9 cellular contexts compared by ENCODE assay signal in genomic region chr9:34380034-34380510, GRCh38. TPM values are rescaled to one million over a fixed set of nuclear protein-coding genes. Genes with fewer than 3 reads are reported as not detected.
A peak's percentile ranks its signal among the peaks of the same experiment; 100 is the strongest.
DNase-seq lines count a peak whose midpoint lies in the region; ATAC-seq, FAIRE-seq and TF ChIP-seq lines count a peak whose summit lies in the region.
"Had no signal": no experiment of that assay in that cellular context is flagged by ENCODE, and none has a peak within 500 bp of the region (broad histone marks: within the 10 kb centered on the region; RNA-seq: fewer than 3 reads in every experiment).

No MANE protein-coding gene starts in this region.

- H3F3A ChIP-seq in GM23338 (replicated peaks; ENCODE audit: low read depth) = no peaks in the 10 kb centered on the region; the same call in 1 of the 2 replicates

- H3K79me2 ChIP-seq in GM23338 (replicated peaks; ENCODE audit: insufficient read depth) = no peaks in the 10 kb centered on the region

- no peak for TF ChIP-seq CTCF in GM23338 (conservative IDR thresholded peaks at IDR 0.05; ENCODE audit: low read depth in 2 of 2)
- TF ChIP-seq CTCF in heart right ventricle (IDR thresholded peaks at IDR 0.05) = no peak
- no peak for TF ChIP-seq CTCF in sigmoid colon (IDR thresholded peaks at IDR 0.05)
- TF ChIP-seq CTCF in D721Med (IDR thresholded peaks at IDR 0.05; ENCODE audit: insufficient read depth, missing control alignments) = no peak

- peak overlapping the region; percentile 89 for H3K4me3 Mint-ChIP-seq in GM23338
- H3K4me3 Mint-ChIP-seq in activated CD4-positive, alpha-beta memory T cell treated with anti-CD3 and anti-CD28 coated beads for 36 hours = peak overlapping the region; percentile 46

- CTCF ChIA-PET in activated CD4-positive, alpha-beta memory T cell treated with anti-CD3 and anti-CD28 coated beads for 36 hours (lab: Charles Lee) = interaction anchor here (1.1 to 7.8 kb wide), 8 partner anchors 47 to 566 kb away, joined by 3 to 68 read pairs (median 4); partner anchors contain the start of genes DNAI1, FAM219A and SIGMAR1

- DNase-seq in GM23338 (ENCODE audit: low spot score) (peak; percentile 51), heart right ventricle (no peak), sigmoid colon (no peak), D721Med (ENCODE audit: insufficient read length, low spot score) (no peak), NCI-H187 (lab: John Stamatoyannopoulos, UW) (no peak), DMS 273 treated with DMSO at 0.1 percent for 48 hours (lab: John Stamatoyannopoulos, UW) (no peak)
- DNase-seq in activated CD4-positive, alpha-beta memory T cell treated with anti-CD3 and anti-CD28 coated beads for 36 hours = peak; percentile 17

- H3K27ac ChIP-seq in GM23338 (ENCODE audit: low read depth) = no peak overlapping the region
- peak overlapping the region in 9 of 10 donors; percentile 13 to 90 (median 82) for H3K27ac ChIP-seq in heart right ventricle
- H3K27ac ChIP-seq in sigmoid colon = peak overlapping the region; percentile 65 to 92 (median 82)
- H3K27ac ChIP-seq: epithelial cell of prostate had no signal

- H2AFZ ChIP-seq in GM23338 = peak overlapping the region; percentile 100

- H3K9me2 ChIP-seq in GM23338 (ENCODE audit: insufficient read depth) = no peaks in the 10 kb centered on the region

- no peak overlapping the region for H3K27ac Mint-ChIP-seq in GM23338
- H3K27ac Mint-ChIP-seq in activated CD4-positive, alpha-beta memory T cell treated with anti-CD3 and anti-CD28 coated beads for 36 hours = no peak overlapping the region

- TF ChIP-seq POLR2A in sigmoid colon (IDR thresholded peaks at IDR 0.05) = no peak

- H3K27me3 Mint-ChIP-seq in GM23338 (ENCODE audit: insufficient read depth, low read depth, poor library complexity) = peaks cover 41% of the 10 kb centered on the region
- H3K27me3 Mint-ChIP-seq in activated CD4-positive, alpha-beta memory T cell treated with anti-CD3 and anti-CD28 coated beads for 36 hours = no peaks in the 10 kb centered on the region

- ATAC-seq in GM23338 (peak; percentile 0; the same call in 2 of the 3 replicates), heart right ventricle (no peak), HG02973 (IDR thresholded peaks at IDR 0.05; ENCODE audit: unreplicated experiment) (no peak)

- FAIRE-seq in D721Med (lab: Jason Lieb, UNC) = no peak

- no peaks in the 10 kb centered on the region for H4K20me1 ChIP-seq in GM23338 (replicated peaks; ENCODE audit: insufficient read depth)

- H3K9me3 ChIP-seq in heart right ventricle (no peaks in the 10 kb centered on the region), sigmoid colon (no peaks in the 10 kb centered on the region)

- H3K4me3 ChIP-seq in GM23338 (peak overlapping the region; percentile 67), heart right ventricle (peak overlapping the region in 9 of 10 donors; percentile 25 to 86 (median 66)), sigmoid colon (peak overlapping the region in 3 of 4 donors; percentile 25 to 56 (median 53))

- H3K36me3 ChIP-seq in GM23338 (ENCODE audit: insufficient read depth) = no peaks in the 10 kb centered on the region
- H3K36me3 ChIP-seq in heart right ventricle = no peaks in the 10 kb centered on the region
- no peaks in the 10 kb centered on the region for H3K36me3 ChIP-seq in sigmoid colon

- intact Hi-C loops in activated CD4-positive, alpha-beta memory T cell treated with anti-CD3 and anti-CD28 coated beads for 36 hours (cut with micrococcal nuclease) = loop anchor here (1.0 kb wide), 1 partner anchor 331 kb away; no protein-coding TSS in a partner anchor
- intact Hi-C loops in heart right ventricle (cut with DNase I) (loop anchor here in 2 of 10 donors (10.0 kb wide), 2 partner anchors 55 to 125 kb away; no protein-coding TSS in a partner anchor), sigmoid colon (cut with DNase I) (loop anchor here (2.0 kb wide), 2 partner anchors 201 to 253 kb away; partner anchors contain the start of genes DCAF12 and UBAP1)

- 51 to 53% methylated on average over 24 of the region's 24 CpGs for WGBS in heart right ventricle, 2 donors
- 32 to 61% methylated on average over 24 of the region's 24 CpGs for WGBS in sigmoid colon, 2 donors

- H3K4me1 Mint-ChIP-seq in GM23338 = peaks cover 20% of the 10 kb centered on the region
- H3K4me1 Mint-ChIP-seq in activated CD4-positive, alpha-beta memory T cell treated with anti-CD3 and anti-CD28 coated beads for 36 hours (ENCODE audit: low read depth) = peaks cover 30% of the 10 kb centered on the region

- no peaks in the 10 kb centered on the region; the same call in 2 of the 3 replicates for H3K9me3 Mint-ChIP-seq in GM23338
- H3K9me3 Mint-ChIP-seq in activated CD4-positive, alpha-beta memory T cell treated with anti-CD3 and anti-CD28 coated beads for 36 hours = no peaks in the 10 kb centered on the region

- no peak for TF ChIP-seq EP300 in sigmoid colon (IDR thresholded peaks at IDR 0.05)

- peak overlapping the region; percentile 97 for H3K4me2 ChIP-seq in GM23338

- no peaks in the 10 kb centered on the region for H3K36me3 Mint-ChIP-seq in GM23338 (ENCODE audit: low read depth)
- H3K36me3 Mint-ChIP-seq in activated CD4-positive, alpha-beta memory T cell treated with anti-CD3 and anti-CD28 coated beads for 36 hours = no peaks in the 10 kb centered on the region

- H3K27me3 ChIP-seq in GM23338 (ENCODE audit: insufficient read depth) (peaks cover 51% of the 10 kb centered on the region), heart right ventricle (peaks cover 0 to 9% (median 0%) of the 10 kb centered on the region in 7 donors), sigmoid colon (no peaks in the 10 kb centered on the region)

- POLR2A ChIA-PET in activated CD4-positive, alpha-beta memory T cell treated with anti-CD3 and anti-CD28 coated beads for 36 hours (lab: Charles Lee) = interaction anchor here (0.7 kb wide), 1 partner anchor 75 kb away, joined by 5 read pairs; no protein-coding TSS in a partner anchor

- peaks cover 20% of the 10 kb centered on the region for H3K4me1 ChIP-seq in GM23338 (ENCODE audit: insufficient read depth)
- peaks cover 6 to 51% (median 39%) of the 10 kb centered on the region in 9 donors for H3K4me1 ChIP-seq in heart right ventricle
- H3K4me1 ChIP-seq in sigmoid colon = peaks cover 0 to 50% (median 43%) of the 10 kb centered on the region in 4 donors

TF ChIP-seq in GM23338, 12 proteins besides CTCF, POLR2A, EP300 and RAD21:
- TF ChIP-seq EZH2 (IDR thresholded peaks at IDR 0.05; ENCODE audit: low read depth, unreplicated experiment) (peak; percentile 27), STAT1 (IDR thresholded peaks at IDR 0.05; ENCODE audit: unreplicated experiment) (no peak)

RNA-seq across cellular contexts. Expression of gene MYORG, which starts 3.4 kb away (rescaled TPM):
- 4.9 and 7.3 TPM in 2 replicates for total RNA-seq in GM23338 (2014; rRNA removed; shearing (Covaris generic))
- polyA plus RNA-seq in GM23338 (2016; fragmentation: Nextera tagmentation; extraction: Ambion mirVana) (1.3 and 1.5 TPM in 2 replicates), heart right ventricle (1 to 10 TPM; 1.3 to 4.8 TPM), sigmoid colon (10 to 100 TPM in 1 of 3 donors, 1 to 10 TPM in 2; 3.0 to 23.4 (median 5.5) TPM)
- total RNA-seq in activated CD4-positive, alpha-beta memory T cell treated with anti-CD3 and anti-CD28 coated beads for 36 hours = 1 to 10 TPM; 1.9 to 2.9 TPM
- total RNA-seq in heart right ventricle (1 to 10 TPM; 4.9 to 9.1 (median 7.1) TPM), sigmoid colon (10 to 100 TPM in 3 of 4 donors, 1 to 10 TPM in 1; 3.9 to 23.5 (median 20.0) TPM)

RNA-seq across cellular contexts. Expression of gene NUDT2, which starts 50.7 kb away (rescaled TPM):
- 9.5 and 12.1 TPM in 2 replicates for total RNA-seq in GM23338 (2014; rRNA removed; shearing (Covaris generic))
- polyA plus RNA-seq in GM23338 (2016; fragmentation: Nextera tagmentation; extraction: Ambion mirVana) (16.4 and 16.9 TPM in 2 replicates), heart right ventricle (10 to 100 TPM; 17.2 to 28.9 TPM), sigmoid colon (10 to 100 TPM; 27.0 to 56.5 (median 35.6) TPM)
- total RNA-seq in activated CD4-positive, alpha-beta memory T cell treated with anti-CD3 and anti-CD28 coated beads for 36 hours = 10 to 100 TPM; 42.4 to 43.3 TPM
- total RNA-seq in heart right ventricle (10 to 100 TPM; 14.4 to 24.8 (median 18.4) TPM), sigmoid colon (10 to 100 TPM; 12.1 to 59.9 (median 36.1) TPM)

RNA-seq across cellular contexts. Expression of gene KIF24, which starts 51.0 kb away (rescaled TPM):
- 4.4 and 4.7 TPM in 2 replicates for total RNA-seq in GM23338 (2014; rRNA removed; shearing (Covaris generic))
- polyA plus RNA-seq in GM23338 (2016; fragmentation: Nextera tagmentation; extraction: Ambion mirVana) = 1.0 and 1.3 TPM in 2 replicates
- 1 to 10 TPM; 5.6 to 5.7 TPM for total RNA-seq in activated CD4-positive, alpha-beta memory T cell treated with anti-CD3 and anti-CD28 coated beads for 36 hours
- 1 to 10 TPM in 1 of 10 donors, under 1 TPM in 9; 0.25 to 1.2 (median 0.50) TPM for total RNA-seq in heart right ventricle
- under 1 TPM; 0.29 to 0.43 TPM for polyA plus RNA-seq in heart right ventricle
- total RNA-seq in sigmoid colon = 1 to 10 TPM in 1 of 4 donors, under 1 TPM in 3; 0.28 to 1.4 (median 0.51) TPM
- 1 to 10 TPM in 1 of 3 donors, under 1 TPM in 2; under 0.01 to 1.6 (median 0.46) TPM for polyA plus RNA-seq in sigmoid colon

Comparison
In these comparisons a context has a peak if more than half of its experiments do, and no peak if none do; other contexts are left out.
1. DNase-seq: peak in GM23338 (single experiment) and activated CD4-positive, alpha-beta memory T cell treated with anti-CD3 and anti-CD28 coated beads for 36 hours (single experiment); none in heart right ventricle (0 of 2), sigmoid colon (single experiment), D721Med (single experiment), NCI-H187 (0 of 2) and DMS 273 treated with DMSO at 0.1 percent for 48 hours (single experiment).
2. Peak in every context shown above with its lines, with median percentiles within 50 percentile points of each other: H3K4me3 ChIP-seq.